In the genomic region with DNA sequence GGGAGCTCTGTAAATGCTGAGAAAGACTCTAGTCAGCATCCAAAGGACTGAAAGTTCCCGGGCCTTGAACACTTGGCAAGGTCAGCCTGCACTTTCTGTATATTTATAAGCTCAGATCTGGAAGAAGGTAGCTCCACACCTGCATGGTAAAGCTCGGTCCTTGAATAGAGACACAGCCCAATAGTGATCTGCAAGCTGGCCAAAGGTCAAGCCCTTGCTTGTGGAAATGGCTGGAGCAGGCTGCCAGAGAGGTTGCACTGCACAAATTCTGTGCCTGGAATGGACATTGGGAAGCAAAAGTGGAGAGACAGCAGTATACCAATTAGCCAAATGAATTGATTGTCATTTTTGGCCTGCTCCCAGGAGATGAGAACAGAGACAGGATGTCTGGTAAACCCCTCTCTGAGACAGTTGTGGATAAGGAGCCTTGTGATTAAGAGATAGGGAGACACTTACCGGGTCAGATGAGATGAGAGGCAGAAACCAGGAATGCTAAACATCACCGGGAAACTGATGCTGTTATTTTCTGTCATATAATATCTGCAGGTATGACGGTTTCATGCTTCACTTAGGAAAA, we compare ENCODE assay signal across 17 cellular contexts. TPM values are rescaled to one million over a fixed set of nuclear protein-coding genes. Genes with fewer than 3 reads are reported as not detected.
"Had no signal": no experiment of that assay in that cellular context is flagged by ENCODE, and none has a peak within 500 bp of the region (broad histone marks: within the 10 kb centered on the region; RNA-seq: fewer than 3 reads in every experiment).

No MANE protein-coding gene starts in this region.

- DNase-seq: activated CD4-positive, alpha-beta T cell treated with anti-CD3 and anti-CD28 coated beads, Interleukin-2, amount 50 U/mL, for 1 hour; activated naive CD4-positive, alpha-beta T cell; activated T-cell treated with anti-CD3 and anti-CD28 coated beads, Interleukin-2, amount 50 U/mL, for 24 hours; effector memory CD4-positive, alpha-beta T cell; foreskin keratinocyte; left lung; mammary epithelial cell; nucleus accumbens; posterior cingulate gyrus; sigmoid colon; stimulated activated CD4-positive, alpha-beta T cell treated with anti-CD3 and anti-CD28 coated beads, Interleukin-2, amount 100 ng/mL, for 48 hours; stimulated activated CD8-positive, alpha-beta memory T cell treated with anti-CD3 and anti-CD28 coated beads, Interleukin-4, amount 100 ng/mL, for 48 hours; stimulated activated naive B cell treated with anti-CD40 and anti-IgM and Interleukin-4, amounts not matched to agents 10 μg/mL and 1 μg/mL and 100 μg/mL, for 72 hours; trophoblast cell; uterus had no signal

- H3K9me3 ChIP-seq: left lung, sigmoid colon, uterus had no signal

- H3K4me3 ChIP-seq: left lung, sigmoid colon, uterus had no signal

- ATAC-seq: activated CD4-positive, CD25-positive, alpha-beta regulatory T cell treated with anti-CD3 and anti-CD28 coated beads, Interleukin-2, amount 50 U/mL, for 24 hours; activated T-helper 17 cell treated with anti-CD3 and anti-CD28 coated beads, Interleukin-2, amount 50 U/mL, for 72 hours; foreskin keratinocyte; left lung; stimulated activated naive B cell treated with anti-CD40 and anti-IgM and Interleukin-4, amounts not matched to agents 10 μg/mL and 1 μg/mL and 100 μg/mL, for 72 hours had no signal

- H3K27ac ChIP-seq: foreskin keratinocyte, left lung, sigmoid colon, uterus had no signal

- H3K4me1 ChIP-seq: foreskin keratinocyte, left lung, sigmoid colon, uterus had no signal

- H3K36me3 ChIP-seq: left lung, sigmoid colon, uterus had no signal

RNA-seq across cellular contexts. Expression of gene LGI1, which starts 47.3 kb away (rescaled TPM):
- polyA plus RNA-seq: foreskin keratinocyte, mammary epithelial cell had no signal
